Comparison of ENCODE assay signal across 1 cellular context in the genomic region with DNA sequence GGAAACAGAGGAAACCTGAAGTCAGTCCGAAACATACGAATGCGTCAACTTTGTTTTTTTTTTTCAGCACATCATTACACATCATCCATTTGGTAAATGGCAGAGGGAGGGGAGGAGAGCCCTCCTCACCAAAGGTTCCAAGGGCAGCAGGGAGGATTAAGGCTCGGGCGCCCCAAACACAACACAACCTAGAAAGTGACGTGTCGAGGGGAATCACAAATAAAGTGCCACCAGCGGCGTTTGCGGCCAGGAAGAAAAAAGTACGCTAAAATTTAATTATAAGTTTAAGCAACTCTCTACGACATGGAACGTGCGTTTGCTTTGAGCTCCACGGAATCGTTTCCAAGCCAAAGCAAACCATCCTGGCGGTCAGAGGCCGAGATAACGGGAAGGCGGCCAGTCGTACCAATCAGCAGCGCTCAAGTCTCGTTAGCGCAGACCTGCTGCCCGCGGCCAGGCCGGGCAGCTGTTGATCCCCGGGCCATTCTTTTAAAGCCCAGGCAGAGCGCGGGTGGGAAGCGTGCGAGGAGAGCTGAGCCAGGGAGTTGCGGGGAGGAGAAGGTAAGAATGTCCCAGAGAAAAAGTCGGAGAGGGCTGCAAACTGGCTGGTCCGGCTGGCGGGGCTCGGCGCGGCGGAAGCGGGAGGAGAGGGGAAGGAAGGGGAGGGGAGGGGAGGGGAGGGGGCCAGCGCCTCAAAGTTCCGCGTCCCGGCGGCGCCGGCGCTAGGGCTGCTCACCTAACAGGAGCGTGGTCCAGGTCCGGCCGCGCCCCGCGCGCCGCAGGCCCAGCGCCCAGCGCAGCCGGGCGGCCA.
TF ChIP-seq lines count a peak whose summit lies in the region.

No MANE protein-coding gene starts in this region.

TF ChIP-seq in SK-N-SH, 30 proteins besides CTCF, POLR2A, EP300 and RAD21 (continued from another document):
- TF ChIP-seq USF2 (IDR thresholded peaks at IDR 0.05; ENCODE audit: borderline replicate concordance, low read depth, low read length), result no peak
- no peak for TF ChIP-seq IRF3 (IDR thresholded peaks at IDR 0.05; ENCODE audit: low read depth, low read length)
- TF ChIP-seq TAF1 (IDR thresholded peaks at IDR 0.05; ENCODE audit: borderline replicate concordance, low read depth, low read length), result 0 out of 2 replicates have a peak, but pooled peaks have one; percentile 37
- TF ChIP-seq JUND (IDR thresholded peaks at IDR 0.05), result no peak
- peak; percentile 83; the same call in 1 of the 2 replicates for TF ChIP-seq SIN3A (IDR thresholded peaks at IDR 0.05; ENCODE audit: borderline replicate concordance, low read depth, low read length)
- peak; percentile 70; the same call in 1 of the 2 replicates for TF ChIP-seq MXI1 (IDR thresholded peaks at IDR 0.05; ENCODE audit: low read depth, low read length)
- no peak for TF ChIP-seq TCF12 (IDR thresholded peaks at IDR 0.05)
